29 cellular contexts compared by ENCODE assay signal in genomic region chr7:137302075-137302474, GRCh38. TPM values are rescaled to one million over a fixed set of nuclear protein-coding genes. Genes with fewer than 3 reads are reported as not detected.
"Had no signal": no experiment of that assay in that cellular context is flagged by ENCODE, and none has a peak within 500 bp of the region (broad histone marks: within the 10 kb centered on the region; RNA-seq: fewer than 3 reads in every experiment).

No MANE protein-coding gene starts in this region.

- H3K9me3 ChIP-seq: SJCRH30 had no signal

- H3K36me3 ChIP-seq: brain microvascular endothelial cell, cardiac muscle cell, SJCRH30 had no signal

- ATAC-seq: activated CD8-positive, alpha-beta memory T cell treated with anti-CD3 and anti-CD28 coated beads, Interleukin-2, amount 10 ng/mL, durations not matched to agents 7 days and 5 days; activated naive CD4-positive, alpha-beta T cell treated with anti-CD3 and anti-CD28 coated beads, Interleukin-2, amount 50 U/mL, for 72 hours; activated naive CD8-positive, alpha-beta T cell treated with anti-CD3 and anti-CD28 coated beads, Interleukin-2, amount 50 U/mL, for 24 hours; Panc1; Right ventricle myocardium inferior; T-helper 17 cell had no signal

- H3K4me1 ChIP-seq: SJCRH30 had no signal

- DNase-seq: activated B cell treated with CpG ODN at 0.5 μM for 24 hours; activated CD4-positive, alpha-beta T cell treated with anti-CD3 and anti-CD28 coated beads for 1 hour; activated CD4-positive, alpha-beta T cell treated with anti-CD3 and anti-CD28 coated beads, Interleukin-2, amount 10 ng/mL, durations not matched to agents 24 days and 14 days; activated CD4-positive, alpha-beta T cell treated with anti-CD3 and anti-CD28 coated beads, Interleukin-2, amount 50 U/mL, for 48 hours; activated CD8-positive, alpha-beta memory T cell treated with anti-CD3 and anti-CD28 coated beads, Interleukin-2, amount 10 ng/mL, durations not matched to agents 7 days and 5 days; activated effector memory CD4-positive, alpha-beta T cell treated with anti-CD3 and anti-CD28 coated beads, Interleukin-2, amount 50 U/mL, for 16 hours; activated naive CD4-positive, alpha-beta T cell treated with Interleukin-2 at 50 U/mL for 16 hours; activated naive CD8-positive, alpha-beta T cell treated with anti-CD3 and anti-CD28 coated beads, Interleukin-2, amount 50 U/mL, for 24 hours; activated T-cell treated with anti-CD3 and anti-CD28 coated beads, Interleukin-2, amount 50 U/mL, for 24 hours; amygdala; brain microvascular endothelial cell; Kasumi-1; KBM-7; NCI-H1105 treated with DMSO at 0.1 percent for 48 hours; NCI-H1436 treated with DMSO at 0.1 percent for 48 hours; NCI-H187 treated with DMSO at 0.1 percent for 48 hours; NCI-H2081 treated with DMSO at 0.1 percent for 48 hours; NCI-H510A treated with DMSO at 0.1 percent for 48 hours; NCI-H69; NK-92 treated with Interleukin-12 subunit alpha and Interleukin-12 subunit beta, amount 100 ng/mL, for 24 hours; OCI-M1; RPMI8226; SJCRH30; T-helper 17 cell; T-helper 9 cell had no signal

- H3K4me3 ChIP-seq: cardiac muscle cell, SJCRH30 had no signal

- H3K27me3 ChIP-seq: brain microvascular endothelial cell, cardiac muscle cell, SJCRH30 had no signal

RNA-seq across cellular contexts. Expression of gene PTN, which starts 41.5 kb away (rescaled TPM):
- total RNA-seq: activated B cell treated with CpG ODN at 0.5 μM for 24 hours; activated CD4-positive, alpha-beta T cell treated with anti-CD3 and anti-CD28 coated beads, Interleukin-2, amount 10 ng/mL, durations not matched to agents 24 days and 14 days; activated CD8-positive, alpha-beta memory T cell treated with anti-CD3 and anti-CD28 coated beads, Interleukin-2, amount 10 ng/mL, durations not matched to agents 7 days and 5 days; activated naive CD4-positive, alpha-beta T cell treated with anti-CD3 and anti-CD28 coated beads, Interleukin-2, amount 50 U/mL, for 72 hours; T-helper 17 cell had no signal
